10 cellular contexts compared by ENCODE assay signal in genomic region chr2:172038604-172039003, GRCh38. TPM values are rescaled to one million over a fixed set of nuclear protein-coding genes. Genes with fewer than 3 reads are reported as not detected.
DNase-seq lines count a peak whose midpoint lies in the region; FAIRE-seq and TF ChIP-seq lines count a peak whose summit lies in the region.
"Had no signal": no experiment of that assay in that cellular context is flagged by ENCODE, and none has a peak within 500 bp of the region (broad histone marks: within the 10 kb centered on the region; RNA-seq: fewer than 3 reads in every experiment).

No MANE protein-coding gene starts in this region.

- peak; percentile 28 for DNase-seq in Caki2 (ENCODE audit: low read depth)
- DNase-seq in LNCaP clone FGC (ENCODE audit: low read depth) = peak; percentile 17
- peak; percentile 97 for DNase-seq in SK-N-MC (ENCODE audit: low read depth, low spot score)
- DNase-seq in kidney glomerular epithelial cell (lab: John Stamatoyannopoulos, UW) = peak; percentile 12
- no peak for DNase-seq in glomerular visceral epithelial cell (ENCODE audit: extremely low spot score)
- no peak for DNase-seq in NCI-H2171 treated with DMSO at 0.1 percent for 48 hours (lab: John Stamatoyannopoulos, UW)
- no peak for DNase-seq in NCI-H82 treated with DMSO at 0.1 percent for 48 hours (lab: John Stamatoyannopoulos, UW; ENCODE audit: unreplicated experiment)
- DNase-seq in frontal cortex (ENCODE audit: low spot score in 2 of 2) = no peak
- DNase-seq: activated T-cell treated with anti-CD3 and anti-CD28 coated beads, Interleukin-2, amount 50 U/mL, for 48 hours; NCI-H2029 treated with DMSO at 0.1 percent for 48 hours had no signal

- H3K9ac ChIP-seq in SK-N-MC (ENCODE audit: insufficient read length) = no peak overlapping the region

- in situ Hi-C loops in Caki2 (cut with HindIII; ENCODE audit: low pct_unique_long_range_greater_than_20kb, low sequenced_read_pairs) = no loop called here

- H3K4me3 ChIP-seq in LNCaP clone FGC (ENCODE audit: low read depth, low read length) (no peak overlapping the region), SK-N-MC (peak overlapping the region; percentile 62)

- no peak for TF ChIP-seq CTCF in LNCaP clone FGC (IDR thresholded peaks at IDR 0.05; ENCODE audit: control insufficient read depth, extremely low read depth, insufficient read depth)

- no peak for FAIRE-seq in frontal cortex (lab: Jason Lieb, UNC)

- peak overlapping the region; percentile 73 for H3K27ac ChIP-seq in SK-N-MC

- no peaks in the 10 kb centered on the region for H3K36me3 ChIP-seq in SK-N-MC (ENCODE audit: insufficient read depth, low read length)

- H3K9me3 ChIP-seq in SK-N-MC (ENCODE audit: low read depth, low read length) = no peaks in the 10 kb centered on the region

RNA-seq across cellular contexts. Expression of gene METAP1D, which starts 38.9 kb away (rescaled TPM):
- 4.3 and 22.9 TPM in 2 replicates for total RNA-seq in Caki2 (2014; rRNA removed; shearing (Covaris generic); ENCODE audit: low replicate concordance)
- 6.1 TPM for total RNA-seq in frontal cortex

RNA-seq across cellular contexts. Expression of gene DLX1, which starts 46.7 kb away (rescaled TPM):
- 3.2 and 9.6 TPM in 2 replicates for total RNA-seq in Caki2 (2014; rRNA removed; shearing (Covaris generic); ENCODE audit: low replicate concordance)
- total RNA-seq in frontal cortex = 21.6 TPM

Comparison
In these comparisons a context has a peak if more than half of its experiments do, and no peak if none do; other contexts are left out.
1. DNase-seq: peak in Caki2 (single experiment), LNCaP clone FGC (single experiment), SK-N-MC (single experiment) and kidney glomerular epithelial cell (single experiment); none in glomerular visceral epithelial cell (single experiment), NCI-H2171 treated with DMSO at 0.1 percent for 48 hours (single experiment), NCI-H82 treated with DMSO at 0.1 percent for 48 hours (single experiment) and frontal cortex (0 of 2).